ENCODE assay signal across 1 cellular context in the genomic region with DNA sequence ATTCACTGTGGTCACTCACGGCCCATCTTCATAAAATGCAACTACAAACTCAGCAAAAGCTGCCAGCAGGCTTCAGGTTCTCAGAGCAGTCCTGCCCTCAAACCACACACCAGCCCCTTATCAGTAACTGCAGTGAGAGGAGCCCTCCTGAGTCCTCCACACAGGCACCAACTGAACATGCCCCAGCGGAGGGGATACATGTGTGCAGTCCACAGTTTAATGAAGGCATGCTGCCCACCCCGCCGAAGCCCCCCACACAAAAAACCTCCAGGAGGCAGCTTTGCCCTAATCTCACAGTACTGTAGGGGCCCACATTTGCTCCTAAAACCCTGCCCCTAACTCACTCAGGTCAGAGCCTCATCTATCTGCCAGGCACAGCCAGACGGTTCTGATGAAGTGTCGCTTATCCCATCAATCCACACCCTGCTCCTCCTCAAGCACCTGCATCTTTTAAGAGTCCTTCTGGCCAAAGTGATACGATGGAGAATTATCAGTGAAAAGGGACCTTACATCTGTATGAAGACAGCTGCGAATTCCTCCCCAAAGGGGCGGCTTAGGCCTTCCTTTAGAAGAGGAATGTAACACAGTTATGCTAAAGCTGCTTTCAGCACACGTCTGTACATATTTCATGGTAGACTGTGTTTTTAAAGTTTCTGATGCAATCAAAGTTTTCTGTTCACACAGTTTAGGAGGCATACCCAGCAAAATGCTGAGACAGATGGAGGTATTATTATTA.
TF ChIP-seq lines count a peak whose summit lies in the region.

No MANE protein-coding gene starts in this region.

TF ChIP-seq in K562, 482 proteins besides CTCF, POLR2A, EP300 and RAD21 (continued from another document and continues in another):
- TF ChIP-seq, protein P1, sequence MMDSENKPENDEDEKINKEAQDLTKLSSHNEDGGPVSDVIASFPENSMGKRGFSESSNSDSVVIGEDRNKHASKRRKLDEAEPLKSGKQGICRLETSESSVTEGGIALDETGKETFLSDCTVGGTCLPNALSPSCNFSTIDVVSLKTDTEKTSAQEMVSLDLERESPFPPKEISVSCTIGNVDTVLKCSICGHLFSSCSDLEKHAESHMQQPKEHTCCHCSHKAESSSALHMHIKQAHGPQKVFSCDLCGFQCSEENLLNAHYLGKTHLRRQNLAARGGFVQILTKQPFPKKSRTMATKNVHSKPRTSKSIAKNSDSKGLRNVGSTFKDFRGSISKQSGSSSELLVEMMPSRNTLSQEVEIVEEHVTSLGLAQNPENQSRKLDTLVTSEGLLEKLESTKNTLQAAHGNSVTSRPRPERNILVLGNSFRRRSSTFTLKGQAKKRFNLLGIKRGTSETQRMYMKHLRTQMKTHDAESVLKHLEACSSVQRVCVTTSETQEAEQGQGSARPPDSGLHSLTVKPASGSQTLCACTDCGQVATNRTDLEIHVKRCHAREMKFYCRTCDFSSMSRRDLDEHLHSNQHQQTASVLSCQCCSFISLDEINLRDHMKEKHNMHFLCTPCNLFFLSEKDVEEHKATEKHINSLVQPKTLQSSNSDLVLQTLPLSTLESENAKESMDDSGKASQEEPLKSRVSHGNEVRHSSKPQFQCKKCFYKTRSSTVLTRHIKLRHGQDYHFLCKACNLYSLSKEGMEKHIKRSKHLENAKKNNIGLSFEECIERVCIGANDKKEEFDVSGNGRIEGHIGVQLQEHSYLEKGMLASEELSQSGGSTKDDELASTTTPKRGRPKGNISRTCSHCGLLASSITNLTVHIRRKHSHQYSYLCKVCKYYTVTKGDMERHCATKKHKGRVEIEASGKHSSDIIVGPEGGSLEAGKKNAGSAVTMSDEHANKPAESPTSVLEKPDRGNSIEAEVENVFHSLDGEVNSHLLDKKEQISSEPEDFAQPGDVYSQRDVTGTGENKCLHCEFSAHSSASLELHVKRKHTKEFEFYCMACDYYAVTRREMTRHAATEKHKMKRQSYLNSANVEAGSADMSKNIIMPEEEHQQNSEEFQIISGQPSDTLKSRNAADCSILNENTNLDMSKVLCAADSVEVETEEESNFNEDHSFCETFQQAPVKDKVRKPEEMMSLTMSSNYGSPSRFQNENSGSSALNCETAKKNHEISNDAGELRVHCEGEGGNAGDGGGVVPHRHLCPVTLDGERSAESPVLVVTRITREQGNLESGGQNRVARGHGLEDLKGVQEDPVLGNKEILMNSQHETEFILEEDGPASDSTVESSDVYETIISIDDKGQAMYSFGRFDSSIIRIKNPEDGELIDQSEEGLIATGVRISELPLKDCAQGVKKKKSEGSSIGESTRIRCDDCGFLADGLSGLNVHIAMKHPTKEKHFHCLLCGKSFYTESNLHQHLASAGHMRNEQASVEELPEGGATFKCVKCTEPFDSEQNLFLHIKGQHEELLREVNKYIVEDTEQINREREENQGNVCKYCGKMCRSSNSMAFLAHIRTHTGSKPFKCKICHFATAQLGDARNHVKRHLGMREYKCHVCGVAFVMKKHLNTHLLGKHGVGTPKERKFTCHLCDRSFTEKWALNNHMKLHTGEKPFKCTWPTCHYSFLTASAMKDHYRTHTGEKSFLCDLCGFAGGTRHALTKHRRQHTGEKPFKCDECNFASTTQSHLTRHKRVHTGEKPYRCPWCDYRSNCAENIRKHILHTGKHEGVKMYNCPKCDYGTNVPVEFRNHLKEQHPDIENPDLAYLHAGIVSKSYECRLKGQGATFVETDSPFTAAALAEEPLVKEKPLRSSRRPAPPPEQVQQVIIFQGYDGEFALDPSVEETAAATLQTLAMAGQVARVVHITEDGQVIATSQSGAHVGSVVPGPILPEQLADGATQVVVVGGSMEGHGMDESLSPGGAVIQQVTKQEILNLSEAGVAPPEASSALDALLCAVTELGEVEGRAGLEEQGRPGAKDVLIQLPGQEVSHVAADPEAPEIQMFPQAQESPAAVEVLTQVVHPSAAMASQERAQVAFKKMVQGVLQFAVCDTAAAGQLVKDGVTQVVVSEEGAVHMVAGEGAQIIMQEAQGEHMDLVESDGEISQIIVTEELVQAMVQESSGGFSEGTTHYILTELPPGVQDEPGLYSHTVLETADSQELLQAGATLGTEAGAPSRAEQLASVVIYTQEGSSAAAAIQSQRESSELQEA (IDR thresholded peaks at IDR 0.05; ENCODE audit: low read depth), result peak; percentile 54; the same call in 1 of the 2 replicates
- TF ChIP-seq JUNB (CRISPR knock-in tag; conservative IDR thresholded peaks at IDR 0.05) (no peak), TARDBP (IDR thresholded peaks at IDR 0.05) (peak; percentile 95), ZNF644 (tag; IDR thresholded peaks at IDR 0.05; ENCODE audit: low read depth) (peak; percentile 87; the same call in 1 of the 2 replicates), MCM5 (IDR thresholded peaks at IDR 0.05; ENCODE audit: low read depth) (no peak), MIER1 (IDR thresholded peaks at IDR 0.05; ENCODE audit: low read depth) (0 out of 2 replicates have a peak, but pooled peaks have one; percentile 64), RBM15 (IDR thresholded peaks at IDR 0.05; ENCODE audit: insufficient read depth, low read length) (no peak), ZC3H8 (IDR thresholded peaks at IDR 0.05) (peak; percentile 68; the same call in 1 of the 2 replicates), ZNF436 (CRISPR knock-in tag; IDR thresholded peaks at IDR 0.05) (no peak), ZNF41 (CRISPR knock-in tag; conservative IDR thresholded peaks at IDR 0.05) (no peak), RHOXF2B (CRISPR knock-in tag; conservative IDR thresholded peaks at IDR 0.05) (no peak), SIRT6 (IDR thresholded peaks at IDR 0.05; ENCODE audit: low read depth, low read length) (no peak), HMGN3 (IDR thresholded peaks at IDR 0.05; ENCODE audit: borderline replicate concordance, extremely low read depth, insufficient read length, low read depth, low read length) (peak; percentile 83), IRF2 (CRISPR knock-in tag; IDR thresholded peaks at IDR 0.05) (no peak), SIN3A (IDR thresholded peaks at IDR 0.05; ENCODE audit: borderline replicate concordance in 2 of 2, control insufficient read depth in 1 of 2, low read depth in 2 of 2, low read length in 2 of 2) (peak in 1 of 2 experiments; percentile 81; a peak in 1 of 4 replicates), TAF1 (IDR thresholded peaks at IDR 0.05; ENCODE audit: control insufficient read depth, extremely low read depth, insufficient read depth, low read length, severe bottlenecking) (peak; percentile 58), CEBPB (tag; IDR thresholded peaks at IDR 0.05) (peak; percentile 77), PHF21A (IDR thresholded peaks at IDR 0.05; ENCODE audit: borderline replicate concordance, low read depth) (peak; percentile 88), NEUROD1 (IDR thresholded peaks at IDR 0.05; ENCODE audit: borderline replicate concordance, low read depth, low read length, partially characterized antibody) (peak; percentile 49), ZNF57 (CRISPR knock-in tag; IDR thresholded peaks at IDR 0.05) (no peak), ZNF717 (CRISPR knock-in tag; IDR thresholded peaks at IDR 0.05) (no peak), ZNF175 (CRISPR knock-in tag; IDR thresholded peaks at IDR 0.05; ENCODE audit: low read depth) (peak; percentile 94), SMAD2 (IDR thresholded peaks at IDR 0.05; ENCODE audit: low read depth, low read length) (no peak), ARID1B (IDR thresholded peaks at IDR 0.05) (peak; percentile 100)
- TF ChIP-seq, protein P2, sequence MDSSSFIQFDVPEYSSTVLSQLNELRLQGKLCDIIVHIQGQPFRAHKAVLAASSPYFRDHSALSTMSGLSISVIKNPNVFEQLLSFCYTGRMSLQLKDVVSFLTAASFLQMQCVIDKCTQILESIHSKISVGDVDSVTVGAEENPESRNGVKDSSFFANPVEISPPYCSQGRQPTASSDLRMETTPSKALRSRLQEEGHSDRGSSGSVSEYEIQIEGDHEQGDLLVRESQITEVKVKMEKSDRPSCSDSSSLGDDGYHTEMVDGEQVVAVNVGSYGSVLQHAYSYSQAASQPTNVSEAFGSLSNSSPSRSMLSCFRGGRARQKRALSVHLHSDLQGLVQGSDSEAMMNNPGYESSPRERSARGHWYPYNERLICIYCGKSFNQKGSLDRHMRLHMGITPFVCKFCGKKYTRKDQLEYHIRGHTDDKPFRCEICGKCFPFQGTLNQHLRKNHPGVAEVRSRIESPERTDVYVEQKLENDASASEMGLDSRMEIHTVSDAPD (CRISPR knock-in tag; IDR thresholded peaks at IDR 0.05), result 0 out of 2 replicates have a peak, but pooled peaks have one; percentile 4
- TF ChIP-seq, protein P3, sequence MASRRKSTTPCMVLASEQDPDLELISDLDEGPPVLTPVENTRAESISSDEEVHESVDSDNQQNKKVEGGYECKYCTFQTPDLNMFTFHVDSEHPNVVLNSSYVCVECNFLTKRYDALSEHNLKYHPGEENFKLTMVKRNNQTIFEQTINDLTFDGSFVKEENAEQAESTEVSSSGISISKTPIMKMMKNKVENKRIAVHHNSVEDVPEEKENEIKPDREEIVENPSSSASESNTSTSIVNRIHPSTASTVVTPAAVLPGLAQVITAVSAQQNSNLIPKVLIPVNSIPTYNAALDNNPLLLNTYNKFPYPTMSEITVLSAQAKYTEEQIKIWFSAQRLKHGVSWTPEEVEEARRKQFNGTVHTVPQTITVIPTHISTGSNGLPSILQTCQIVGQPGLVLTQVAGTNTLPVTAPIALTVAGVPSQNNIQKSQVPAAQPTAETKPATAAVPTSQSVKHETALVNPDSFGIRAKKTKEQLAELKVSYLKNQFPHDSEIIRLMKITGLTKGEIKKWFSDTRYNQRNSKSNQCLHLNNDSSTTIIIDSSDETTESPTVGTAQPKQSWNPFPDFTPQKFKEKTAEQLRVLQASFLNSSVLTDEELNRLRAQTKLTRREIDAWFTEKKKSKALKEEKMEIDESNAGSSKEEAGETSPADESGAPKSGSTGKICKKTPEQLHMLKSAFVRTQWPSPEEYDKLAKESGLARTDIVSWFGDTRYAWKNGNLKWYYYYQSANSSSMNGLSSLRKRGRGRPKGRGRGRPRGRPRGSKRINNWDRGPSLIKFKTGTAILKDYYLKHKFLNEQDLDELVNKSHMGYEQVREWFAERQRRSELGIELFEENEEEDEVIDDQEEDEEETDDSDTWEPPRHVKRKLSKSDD (conservative IDR thresholded peaks at IDR 0.05; ENCODE audit: low read length), result no peak
- TF ChIP-seq, protein P4, sequence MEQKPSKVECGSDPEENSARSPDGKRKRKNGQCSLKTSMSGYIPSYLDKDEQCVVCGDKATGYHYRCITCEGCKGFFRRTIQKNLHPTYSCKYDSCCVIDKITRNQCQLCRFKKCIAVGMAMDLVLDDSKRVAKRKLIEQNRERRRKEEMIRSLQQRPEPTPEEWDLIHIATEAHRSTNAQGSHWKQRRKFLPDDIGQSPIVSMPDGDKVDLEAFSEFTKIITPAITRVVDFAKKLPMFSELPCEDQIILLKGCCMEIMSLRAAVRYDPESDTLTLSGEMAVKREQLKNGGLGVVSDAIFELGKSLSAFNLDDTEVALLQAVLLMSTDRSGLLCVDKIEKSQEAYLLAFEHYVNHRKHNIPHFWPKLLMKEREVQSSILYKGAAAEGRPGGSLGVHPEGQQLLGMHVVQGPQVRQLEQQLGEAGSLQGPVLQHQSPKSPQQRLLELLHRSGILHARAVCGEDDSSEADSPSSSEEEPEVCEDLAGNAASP (IDR thresholded peaks at IDR 0.05), result no peak
- TF ChIP-seq, protein P5, sequence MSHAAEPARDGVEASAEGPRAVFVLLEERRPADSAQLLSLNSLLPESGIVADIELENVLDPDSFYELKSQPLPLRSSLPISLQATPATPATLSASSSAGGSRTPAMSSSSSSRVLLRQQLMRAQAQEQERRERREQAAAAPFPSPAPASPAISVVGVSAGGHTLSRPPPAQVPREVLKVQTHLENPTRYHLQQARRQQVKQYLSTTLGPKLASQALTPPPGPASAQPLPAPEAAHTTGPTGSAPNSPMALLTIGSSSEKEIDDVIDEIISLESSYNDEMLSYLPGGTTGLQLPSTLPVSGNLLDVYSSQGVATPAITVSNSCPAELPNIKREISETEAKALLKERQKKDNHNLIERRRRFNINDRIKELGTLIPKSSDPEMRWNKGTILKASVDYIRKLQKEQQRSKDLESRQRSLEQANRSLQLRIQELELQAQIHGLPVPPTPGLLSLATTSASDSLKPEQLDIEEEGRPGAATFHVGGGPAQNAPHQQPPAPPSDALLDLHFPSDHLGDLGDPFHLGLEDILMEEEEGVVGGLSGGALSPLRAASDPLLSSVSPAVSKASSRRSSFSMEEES (CRISPR knock-in tag; IDR thresholded peaks at IDR 0.05), result no peak
- TF ChIP-seq, protein P6, sequence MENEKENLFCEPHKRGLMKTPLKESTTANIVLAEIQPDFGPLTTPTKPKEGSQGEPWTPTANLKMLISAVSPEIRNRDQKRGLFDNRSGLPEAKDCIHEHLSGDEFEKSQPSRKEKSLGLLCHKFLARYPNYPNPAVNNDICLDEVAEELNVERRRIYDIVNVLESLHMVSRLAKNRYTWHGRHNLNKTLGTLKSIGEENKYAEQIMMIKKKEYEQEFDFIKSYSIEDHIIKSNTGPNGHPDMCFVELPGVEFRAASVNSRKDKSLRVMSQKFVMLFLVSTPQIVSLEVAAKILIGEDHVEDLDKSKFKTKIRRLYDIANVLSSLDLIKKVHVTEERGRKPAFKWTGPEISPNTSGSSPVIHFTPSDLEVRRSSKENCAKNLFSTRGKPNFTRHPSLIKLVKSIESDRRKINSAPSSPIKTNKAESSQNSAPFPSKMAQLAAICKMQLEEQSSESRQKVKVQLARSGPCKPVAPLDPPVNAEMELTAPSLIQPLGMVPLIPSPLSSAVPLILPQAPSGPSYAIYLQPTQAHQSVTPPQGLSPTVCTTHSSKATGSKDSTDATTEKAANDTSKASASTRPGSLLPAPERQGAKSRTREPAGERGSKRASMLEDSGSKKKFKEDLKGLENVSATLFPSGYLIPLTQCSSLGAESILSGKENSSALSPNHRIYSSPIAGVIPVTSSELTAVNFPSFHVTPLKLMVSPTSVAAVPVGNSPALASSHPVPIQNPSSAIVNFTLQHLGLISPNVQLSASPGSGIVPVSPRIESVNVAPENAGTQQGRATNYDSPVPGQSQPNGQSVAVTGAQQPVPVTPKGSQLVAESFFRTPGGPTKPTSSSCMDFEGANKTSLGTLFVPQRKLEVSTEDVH (IDR thresholded peaks at IDR 0.05; ENCODE audit: low read depth, partially characterized antibody), result no peak
- TF ChIP-seq, protein P7, sequence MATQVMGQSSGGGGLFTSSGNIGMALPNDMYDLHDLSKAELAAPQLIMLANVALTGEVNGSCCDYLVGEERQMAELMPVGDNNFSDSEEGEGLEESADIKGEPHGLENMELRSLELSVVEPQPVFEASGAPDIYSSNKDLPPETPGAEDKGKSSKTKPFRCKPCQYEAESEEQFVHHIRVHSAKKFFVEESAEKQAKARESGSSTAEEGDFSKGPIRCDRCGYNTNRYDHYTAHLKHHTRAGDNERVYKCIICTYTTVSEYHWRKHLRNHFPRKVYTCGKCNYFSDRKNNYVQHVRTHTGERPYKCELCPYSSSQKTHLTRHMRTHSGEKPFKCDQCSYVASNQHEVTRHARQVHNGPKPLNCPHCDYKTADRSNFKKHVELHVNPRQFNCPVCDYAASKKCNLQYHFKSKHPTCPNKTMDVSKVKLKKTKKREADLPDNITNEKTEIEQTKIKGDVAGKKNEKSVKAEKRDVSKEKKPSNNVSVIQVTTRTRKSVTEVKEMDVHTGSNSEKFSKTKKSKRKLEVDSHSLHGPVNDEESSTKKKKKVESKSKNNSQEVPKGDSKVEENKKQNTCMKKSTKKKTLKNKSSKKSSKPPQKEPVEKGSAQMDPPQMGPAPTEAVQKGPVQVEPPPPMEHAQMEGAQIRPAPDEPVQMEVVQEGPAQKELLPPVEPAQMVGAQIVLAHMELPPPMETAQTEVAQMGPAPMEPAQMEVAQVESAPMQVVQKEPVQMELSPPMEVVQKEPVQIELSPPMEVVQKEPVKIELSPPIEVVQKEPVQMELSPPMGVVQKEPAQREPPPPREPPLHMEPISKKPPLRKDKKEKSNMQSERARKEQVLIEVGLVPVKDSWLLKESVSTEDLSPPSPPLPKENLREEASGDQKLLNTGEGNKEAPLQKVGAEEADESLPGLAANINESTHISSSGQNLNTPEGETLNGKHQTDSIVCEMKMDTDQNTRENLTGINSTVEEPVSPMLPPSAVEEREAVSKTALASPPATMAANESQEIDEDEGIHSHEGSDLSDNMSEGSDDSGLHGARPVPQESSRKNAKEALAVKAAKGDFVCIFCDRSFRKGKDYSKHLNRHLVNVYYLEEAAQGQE (CRISPR knock-in tag; IDR thresholded peaks at IDR 0.05; ENCODE audit: low read depth), result no peak
